Comparison of ENCODE assay signal across 8 cellular contexts in genomic region chr7:64665980-64666674, GRCh38.
A peak's percentile ranks its signal among the peaks of the same experiment; 100 is the strongest.
DNase-seq lines count a peak whose midpoint lies in the region; ATAC-seq and TF ChIP-seq lines count a peak whose summit lies in the region.

Gene ZNF107 (plus strand): TSS chr7:64666133. CDS start chr7:64666283, 150 bp downstream.

- H3K4me3 ChIP-seq in choroid plexus epithelial cell (ENCODE audit: low read depth, low read length): peak within 1 kb of the TSS; percentile 88

- TF ChIP-seq CTCF in choroid plexus epithelial cell (conservative IDR thresholded peaks at IDR 0.05; ENCODE audit: low read depth, low read length): no peak

- ATAC-seq in HG03439 (IDR thresholded peaks at IDR 0.05; ENCODE audit: unreplicated experiment): peak; percentile 98

- DNase-seq in AML-193 (lab: John Stamatoyannopoulos, UW) (peak; percentile 90 to 95), NCI-H510A treated with DMSO at 0.1 percent for 48 hours (lab: John Stamatoyannopoulos, UW) (peak; percentile 78), choroid plexus epithelial cell (ENCODE audit: low read depth) (peak; percentile 97), kidney glomerular epithelial cell (lab: John Stamatoyannopoulos, UW) (peak; percentile 95)
- peak; percentile 60 to 72 for DNase-seq in activated CD4-positive, alpha-beta T cell treated with anti-CD3 and anti-CD28 coated beads for 24 hours (ENCODE audit: low read depth in 2 of 2)
- DNase-seq in stimulated activated CD4-positive, alpha-beta T cell treated with anti-CD3 and anti-CD28 coated beads, Interleukin-1b, Interleukin-23, amount 100 ng/mL, for 1 hour (ENCODE audit: low read depth in 2 of 2): peak; percentile 50 to 57

- peak; percentile 80 for TF ChIP-seq POLR2A in GM19193 (IDR thresholded peaks at IDR 0.05; ENCODE audit: extremely low read depth, insufficient read depth, insufficient read length)

Comparison
In these comparisons a context has a peak if more than half of its experiments do, and no peak if none do; other contexts are left out.
1. Peak in every context shown above with its lines: DNase-seq, ATAC-seq and H3K4me3 ChIP-seq.